Comparison of ENCODE assay signal across 8 cellular contexts in genomic region chr2:164061129-164061746, GRCh38.
A peak's percentile ranks its signal among the peaks of the same experiment; 100 is the strongest.
DNase-seq lines count a peak whose midpoint lies in the region; ATAC-seq, FAIRE-seq and TF ChIP-seq lines count a peak whose summit lies in the region.

No MANE protein-coding gene starts in this region.

- WGBS in H1 (ENCODE audit: extremely low coverage in 1 of 2, insufficient coverage in 1 of 2, insufficient read length in 1 of 2, insufficient replicate concordance in 2 of 2, low coverage in 1 of 2, low lambda C conversion rate in 2 of 2, missing lambda C conversion rate in 1 of 2), 2 experiments, result 74% methylated on average over 2 of the region's 2 CpGs; no CpG with 5 or more reads in 1 of the 2 experiments

- H2AFZ ChIP-seq in H1 (ENCODE audit: low read length), result no peak overlapping the region

- no peak overlapping the region for H3K27ac ChIP-seq in H1 (ENCODE audit: low read depth, low read length)

- FAIRE-seq in H1 (lab: Jason Lieb, UNC), result peak; percentile 19

- H3K9me3 ChIP-seq in H1 (ENCODE audit: insufficient read depth in 2 of 2, low read depth in 1 of 2, low read length in 1 of 2), result no peaks in the 10 kb centered on the region

- H2AK5ac ChIP-seq in H1 (ENCODE audit: low read depth, low read length), result no peak overlapping the region

- H3K79me2 ChIP-seq in H1 (ENCODE audit: control insufficient read depth in 1 of 2, insufficient read depth in 2 of 2, low read length in 2 of 2), result no peaks in the 10 kb centered on the region

- no peak overlapping the region for H2BK5ac ChIP-seq in H1 (ENCODE audit: low read depth, low read length)

- H2BK12ac ChIP-seq in H1 (ENCODE audit: low read depth, low read length), result no peak overlapping the region

- peak; percentile 3 for DNase-seq in activated naive CD8-positive, alpha-beta T cell treated with anti-CD3 and anti-CD28 coated beads, Interleukin-2, amount 50 U/mL, for 24 hours
- no peak for DNase-seq in activated naive CD8-positive, alpha-beta T cell treated with anti-CD3 and anti-CD28 coated beads for 36 hours
- DNase-seq in NCI-H82 (lab: John Stamatoyannopoulos, UW), result peak; percentile 81
- peak; percentile 43 to 85 for DNase-seq in H1 (ENCODE audit: low read depth in 1 of 2, low spot score in 2 of 2)
- peak; percentile 45 for DNase-seq in mucosa of gallbladder (ENCODE audit: low spot score)
- no peak for DNase-seq in OCI-M2 (lab: John Stamatoyannopoulos, UW; ENCODE audit: unreplicated experiment)

- CTCF ChIA-PET in H1 (lab: Charles Lee; ENCODE audit: partially characterized antibody), result interaction anchor here (0.7 to 2.1 kb wide), 35 partner anchors 8 to 990 kb away, joined by 3 to 16 read pairs (median 3); no protein-coding TSS in a partner anchor

- H3K36me3 Mint-ChIP-seq in activated naive CD8-positive, alpha-beta T cell treated with anti-CD3 and anti-CD28 coated beads, Interleukin-2, amount 50 U/mL, for 24 hours (ENCODE audit: low read depth), result no peaks in the 10 kb centered on the region
- H3K36me3 Mint-ChIP-seq in activated naive CD8-positive, alpha-beta T cell treated with anti-CD3 and anti-CD28 coated beads for 36 hours, result no peaks in the 10 kb centered on the region

- no peaks in the 10 kb centered on the region for H3K9me3 Mint-ChIP-seq in activated naive CD8-positive, alpha-beta T cell treated with anti-CD3 and anti-CD28 coated beads, Interleukin-2, amount 50 U/mL, for 24 hours
- H3K9me3 Mint-ChIP-seq in activated naive CD8-positive, alpha-beta T cell treated with anti-CD3 and anti-CD28 coated beads for 36 hours, result peaks cover 1% of the 10 kb centered on the region

- no peaks in the 10 kb centered on the region for H3K23me2 ChIP-seq in H1 (ENCODE audit: low read depth, low read length)

- H2BK120ac ChIP-seq in H1 (replicated peaks; ENCODE audit: low read depth, low read length), result no peak overlapping the region

- no peak overlapping the region for H3K4me2 ChIP-seq in H1 (ENCODE audit: insufficient read depth in 1 of 2, low read depth in 2 of 2, low read length in 2 of 2)

- no peak overlapping the region for H3K23ac ChIP-seq in H1 (ENCODE audit: insufficient read length)

- H4K5ac ChIP-seq in H1 (ENCODE audit: insufficient read length, low read depth, low read length), result no peak overlapping the region

- no peak overlapping the region for H3K14ac ChIP-seq in H1 (ENCODE audit: insufficient read length)

- no peak overlapping the region for H3K18ac ChIP-seq in H1 (ENCODE audit: extremely low read depth, low read length)

- TF ChIP-seq EP300 in H1 (IDR thresholded peaks at IDR 0.05; ENCODE audit: borderline replicate concordance in 1 of 2, low read depth in 2 of 2, low read length in 2 of 2), result no peak

- H3K4me3 Mint-ChIP-seq in activated naive CD8-positive, alpha-beta T cell treated with anti-CD3 and anti-CD28 coated beads, Interleukin-2, amount 50 U/mL, for 24 hours, result no peak overlapping the region
- no peak overlapping the region for H3K4me3 Mint-ChIP-seq in activated naive CD8-positive, alpha-beta T cell treated with anti-CD3 and anti-CD28 coated beads for 36 hours

- no peaks in the 10 kb centered on the region for H3K79me1 ChIP-seq in H1 (ENCODE audit: low read depth, low read length)

- H2BK15ac ChIP-seq in H1 (ENCODE audit: low read length), result no peak overlapping the region

- TF ChIP-seq CTCF in H1 (IDR thresholded peaks at IDR 0.05; ENCODE audit: control extremely low read depth in 1 of 3, insufficient read depth in 1 of 3, low read depth in 1 of 3, low read length in 3 of 3), result peak in 2 of 3 experiments; percentile 70 to 88; a peak in 3 of 4 replicates

- peaks cover 0 to 1% (median 0%) of the 10 kb centered on the region in 4 experiments; a peak in 1 of 7 replicates for H3K27me3 ChIP-seq in H1 (replicated peaks in 1 of 4; ENCODE audit: control insufficient read depth in 3 of 4, extremely low read depth in 1 of 4, insufficient read depth in 3 of 4, low read length in 3 of 4)

- no peak overlapping the region for H3K56ac ChIP-seq in H1 (replicated peaks; ENCODE audit: insufficient read length, low read depth, low read length)

- no peak overlapping the region for H4K91ac ChIP-seq in H1 (replicated peaks; ENCODE audit: insufficient read length, low read length)

- TF ChIP-seq POLR2A in H1 (IDR thresholded peaks at IDR 0.05; ENCODE audit: control extremely low read depth in 1 of 2, low read depth in 2 of 2, low read length in 2 of 2), result no peak

- no peak overlapping the region for H2BK20ac ChIP-seq in H1 (ENCODE audit: low read length)

- H4K20me1 ChIP-seq in H1 (replicated peaks in 1 of 2; ENCODE audit: control insufficient read depth in 1 of 2, insufficient read depth in 2 of 2, low read length in 2 of 2), result no peaks in the 10 kb centered on the region

- no peaks in the 10 kb centered on the region for H3K27me3 Mint-ChIP-seq in activated naive CD8-positive, alpha-beta T cell treated with anti-CD3 and anti-CD28 coated beads, Interleukin-2, amount 50 U/mL, for 24 hours
- no peaks in the 10 kb centered on the region for H3K27me3 Mint-ChIP-seq in activated naive CD8-positive, alpha-beta T cell treated with anti-CD3 and anti-CD28 coated beads for 36 hours

- no peak overlapping the region for H3K27ac Mint-ChIP-seq in activated naive CD8-positive, alpha-beta T cell treated with anti-CD3 and anti-CD28 coated beads, Interleukin-2, amount 50 U/mL, for 24 hours
- H3K27ac Mint-ChIP-seq in activated naive CD8-positive, alpha-beta T cell treated with anti-CD3 and anti-CD28 coated beads for 36 hours, result no peak overlapping the region

- peak; percentile 85 to 91 for TF ChIP-seq RAD21 in H1 (IDR thresholded peaks at IDR 0.05 in 1 of 2, conservative IDR thresholded peaks at IDR 0.05 in 1 of 2; ENCODE audit: low read depth in 2 of 2, low read length in 2 of 2)

- no peaks in the 10 kb centered on the region for H3K4me1 Mint-ChIP-seq in activated naive CD8-positive, alpha-beta T cell treated with anti-CD3 and anti-CD28 coated beads, Interleukin-2, amount 50 U/mL, for 24 hours
- H3K4me1 Mint-ChIP-seq in activated naive CD8-positive, alpha-beta T cell treated with anti-CD3 and anti-CD28 coated beads for 36 hours, result no peaks in the 10 kb centered on the region

- H3K4me3 ChIP-seq in H1 (ENCODE audit: extremely low read depth in 1 of 4, insufficient read depth in 2 of 4, low read depth in 3 of 4, low read length in 4 of 4), result no peak overlapping the region

- H3K4me1 ChIP-seq in H1 (replicated peaks in 1 of 4; ENCODE audit: control insufficient read depth in 3 of 4, insufficient read depth in 4 of 4, low read length in 3 of 4), result no peaks in the 10 kb centered on the region

- no peak for ATAC-seq in activated naive CD8-positive, alpha-beta T cell treated with anti-CD3 and anti-CD28 coated beads, Interleukin-2, amount 50 U/mL, for 24 hours
- ATAC-seq in HG02852 (IDR thresholded peaks at IDR 0.05; ENCODE audit: unreplicated experiment), result peak; percentile 89
- no peak for ATAC-seq in HG02763 (IDR thresholded peaks at IDR 0.05; ENCODE audit: unreplicated experiment)

- no peaks in the 10 kb centered on the region for H3K36me3 ChIP-seq in H1 (ENCODE audit: control insufficient read depth in 2 of 4, insufficient read depth in 4 of 4, low read length in 3 of 4)

- no peak overlapping the region for H4K8ac ChIP-seq in H1 (ENCODE audit: extremely low read depth, insufficient read depth, low read length)

- H3K4ac ChIP-seq in H1 (replicated peaks; ENCODE audit: insufficient read length, low read depth, low read length), result no peak overlapping the region

- POLR2A ChIA-PET in H1 (lab: Charles Lee; ENCODE audit: partially characterized antibody), result no interaction called here

- H3K9ac ChIP-seq in H1 (replicated peaks in 1 of 4; ENCODE audit: extremely low read depth in 1 of 4, low read depth in 3 of 4, low read length in 3 of 4), result no peak overlapping the region

TF ChIP-seq in H1, 55 proteins besides CTCF, POLR2A, EP300 and RAD21:
- TF ChIP-seq TEAD4 (IDR thresholded peaks at IDR 0.05; ENCODE audit: low read depth, low read length), result peak; percentile 99
- no peak for TF ChIP-seq RNF2 (IDR thresholded peaks at IDR 0.05; ENCODE audit: borderline replicate concordance, low read depth, low read length, missing control alignments, poor library complexity, severe bottlenecking)
- no peak for TF ChIP-seq USF2 (IDR thresholded peaks at IDR 0.05; ENCODE audit: low read length)
- no peak for TF ChIP-seq ATF2 (IDR thresholded peaks at IDR 0.05; ENCODE audit: low read length)
- no peak for TF ChIP-seq SP1 (IDR thresholded peaks at IDR 0.05; ENCODE audit: low read depth, low read length)
- no peak for TF ChIP-seq CHD2 (IDR thresholded peaks at IDR 0.05; ENCODE audit: low read length)

Comparison
In these comparisons a context has a peak if more than half of its experiments do, and no peak if none do; other contexts are left out.
1. DNase-seq: peak in activated naive CD8-positive, alpha-beta T cell treated with anti-CD3 and anti-CD28 coated beads, Interleukin-2, amount 50 U/mL, for 24 hours (single experiment), NCI-H82 (single experiment), H1 (2 of 2) and mucosa of gallbladder (single experiment); none in activated naive CD8-positive, alpha-beta T cell treated with anti-CD3 and anti-CD28 coated beads for 36 hours (single experiment) and OCI-M2 (single experiment).